ENCODE assay signal across 16 cellular contexts in the genomic region with DNA sequence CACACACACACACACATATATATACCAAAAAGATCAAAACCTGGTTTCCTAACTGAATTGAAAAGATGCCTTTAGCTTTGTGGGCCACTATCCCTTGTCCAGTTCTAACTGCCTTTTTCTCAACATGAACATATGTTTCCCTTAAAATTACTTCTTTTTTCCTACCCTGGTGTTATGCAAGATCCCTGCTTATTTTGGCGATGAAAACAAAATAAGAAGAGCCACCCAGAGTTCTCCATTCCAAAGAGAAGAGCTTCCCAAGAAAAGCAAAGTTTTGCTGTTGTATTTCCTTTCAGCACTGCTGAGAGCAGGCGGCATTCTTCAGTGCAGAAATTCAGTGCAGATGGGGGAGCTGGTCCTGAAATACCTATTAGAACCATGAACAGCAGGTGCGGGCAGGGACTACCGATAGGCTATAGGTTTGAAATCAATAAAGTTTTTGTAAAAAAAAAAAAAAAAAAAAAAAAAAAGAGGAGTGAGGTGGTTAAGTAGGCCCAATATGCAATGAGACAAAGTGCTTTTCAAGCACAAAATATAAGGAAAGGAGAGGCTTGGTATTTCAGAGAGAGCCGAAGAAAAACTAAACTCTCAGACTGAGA.
A peak's percentile ranks its signal among the peaks of the same experiment; 100 is the strongest.
DNase-seq lines count a peak whose midpoint lies in the region; ATAC-seq, FAIRE-seq and TF ChIP-seq lines count a peak whose summit lies in the region.
"Had no signal": no experiment of that assay in that cellular context is flagged by ENCODE, and none has a peak within 500 bp of the region (broad histone marks: within the 10 kb centered on the region; RNA-seq: fewer than 3 reads in every experiment).

No MANE protein-coding gene starts in this region.

- no peak overlapping the region for H3K18ac ChIP-seq in mesendoderm (ENCODE audit: low read length)

- H3K4me1 ChIP-seq in HepG2 (ENCODE audit: insufficient read depth, low read length) (no peaks in the 10 kb centered on the region), right lobe of liver (no peaks in the 10 kb centered on the region), mesendoderm (ENCODE audit: control insufficient read depth, low read depth, low read length) (no peaks in the 10 kb centered on the region)
- H3K4me1 ChIP-seq: uterus had no signal

- no peak overlapping the region for H3K56ac ChIP-seq in mesendoderm (ENCODE audit: low read length)

- WGBS in HepG2 (ENCODE audit: low lambda C conversion rate): 59% methylated on average over 5 of the region's 5 CpGs
- 89% methylated on average over 5 of the region's 5 CpGs for WGBS in right lobe of liver (ENCODE audit: insufficient coverage, low coverage, low lambda C conversion rate, missing lambda C conversion rate)
- WGBS in mesendoderm (ENCODE audit: extremely low coverage, insufficient coverage, low lambda C conversion rate): no CpG with 5 or more reads among the region's 5 CpGs

- H2AK5ac ChIP-seq in mesendoderm (ENCODE audit: low read length): no peak overlapping the region

- TF ChIP-seq CTCF in HepG2 (CRISPR knock-in tag; IDR thresholded peaks at IDR 0.05) (no peak), right lobe of liver (IDR thresholded peaks at IDR 0.05) (no peak), choroid plexus epithelial cell (conservative IDR thresholded peaks at IDR 0.05; ENCODE audit: low read depth, low read length) (no peak)

- TF ChIP-seq POLR2A in HepG2 (IDR thresholded peaks at IDR 0.05; ENCODE audit: insufficient read depth in 1 of 2, low read depth in 2 of 2, low read length in 2 of 2) (no peak), right lobe of liver (IDR thresholded peaks at IDR 0.05) (no peak)

- no peaks in the 10 kb centered on the region for H3K27me3 ChIP-seq in HepG2 (ENCODE audit: control insufficient read depth in 1 of 2, insufficient read depth in 2 of 2, low read length in 2 of 2)
- no peaks in the 10 kb centered on the region for H3K27me3 ChIP-seq in right lobe of liver
- no peaks in the 10 kb centered on the region for H3K27me3 ChIP-seq in mesendoderm (ENCODE audit: insufficient read depth, low read length, poor library complexity)
- H3K27me3 ChIP-seq: esophagus muscularis mucosa, spleen, uterus had no signal

- intact Hi-C loops in HepG2 (cut with micrococcal nuclease; ENCODE audit: unreplicated experiment): no loop called here
- intact Hi-C loops in right lobe of liver (cut with DNase I): no loop called here

- no peaks in the 10 kb centered on the region for H4K20me1 ChIP-seq in HepG2 (ENCODE audit: insufficient read depth, low read length)

- no peak overlapping the region for H2AFZ ChIP-seq in HepG2 (ENCODE audit: low read length)
- H2AFZ ChIP-seq: PC-9 had no signal

- CTCF ChIA-PET in HepG2 (lab: Yijun Ruan, JAX; ENCODE audit: low intra/inter-chr PET ratio, low total read pairs): no interaction called here

- ATAC-seq in HepG2 (no peak), right lobe of liver (no peak), GM19467 (IDR thresholded peaks at IDR 0.05; ENCODE audit: unreplicated experiment) (no peak)

- H3K9me3 ChIP-seq in HepG2 (ENCODE audit: low read length) (no peaks in the 10 kb centered on the region), right lobe of liver (no peaks in the 10 kb centered on the region)
- H3K9me3 ChIP-seq: uterus had no signal

- no peak for TF ChIP-seq EP300 in HepG2 (IDR thresholded peaks at IDR 0.05; ENCODE audit: low read depth in 2 of 2, low read length in 2 of 2)
- no peak for TF ChIP-seq EP300 in HepG2 (CRISPR knock-in tag; IDR thresholded peaks at IDR 0.05; ENCODE audit: borderline replicate concordance)

- H3K27ac ChIP-seq in HepG2 (ENCODE audit: extremely low read length, insufficient read depth, low read length) (no peak overlapping the region), right lobe of liver (no peak overlapping the region), mesendoderm (ENCODE audit: low read depth, low read length) (no peak overlapping the region)
- H3K27ac ChIP-seq: esophagus muscularis mucosa, PC-9, spleen, uterus had no signal

- H3K23ac ChIP-seq in mesendoderm (ENCODE audit: low read length): no peak overlapping the region

- no peak overlapping the region for H3K4ac ChIP-seq in mesendoderm (ENCODE audit: low read depth, low read length)

- H3K4me3 ChIP-seq in HepG2 (replicated peaks in 1 of 3; ENCODE audit: insufficient read depth in 1 of 3, low read depth in 2 of 3, low read length in 3 of 3) (no peak overlapping the region), right lobe of liver (no peak overlapping the region), choroid plexus epithelial cell (ENCODE audit: low read depth, low read length) (no peak overlapping the region), mesendoderm (ENCODE audit: low read length) (no peak overlapping the region)
- H3K4me3 ChIP-seq: esophagus muscularis mucosa, PC-9, spleen, uterus had no signal

- no peak for TF ChIP-seq RAD21 in HepG2 (CRISPR knock-in tag; IDR thresholded peaks at IDR 0.05)

- no peak overlapping the region for H2BK5ac ChIP-seq in mesendoderm (ENCODE audit: low read length)

- H3K79me2 ChIP-seq in HepG2 (ENCODE audit: insufficient read depth, low read length) (peaks cover 3% of the 10 kb centered on the region), mesendoderm (ENCODE audit: control insufficient read depth, insufficient read depth, low read length) (no peaks in the 10 kb centered on the region)

- POLR2A ChIA-PET in HepG2 (lab: Yijun Ruan, JAX): no interaction called here

- no peaks in the 10 kb centered on the region for H3K36me3 ChIP-seq in HepG2 (replicated peaks in 1 of 2; ENCODE audit: control insufficient read depth in 1 of 2, insufficient read depth in 2 of 2, low read length in 2 of 2)
- no peaks in the 10 kb centered on the region for H3K36me3 ChIP-seq in right lobe of liver
- H3K36me3 ChIP-seq in mesendoderm (ENCODE audit: control insufficient read depth, insufficient read depth, low read length): no peaks in the 10 kb centered on the region
- H3K36me3 ChIP-seq: esophagus muscularis mucosa, uterus had no signal

- H3K4me2 ChIP-seq in HepG2 (ENCODE audit: low read depth, low read length) (no peak overlapping the region), mesendoderm (ENCODE audit: low read length) (no peak overlapping the region)
- H3K4me2 ChIP-seq: PC-9 had no signal

- FAIRE-seq in HepG2 (lab: Jason Lieb, UNC): no peak
- FAIRE-seq: GM19239, H1, keratinocyte had no signal

- no peak overlapping the region for H4K8ac ChIP-seq in mesendoderm (ENCODE audit: low read depth, low read length)

- no peak overlapping the region for H2BK120ac ChIP-seq in mesendoderm (ENCODE audit: low read depth, low read length)

- no peak overlapping the region for H2BK15ac ChIP-seq in mesendoderm (replicated peaks; ENCODE audit: low read depth)

- in situ Hi-C loops in HepG2 (cut with HindIII; ENCODE audit: extremely low pct_ligation_motif_present, low pct_unique_long_range_greater_than_20kb): no loop called here

- no peak overlapping the region for H3K9ac ChIP-seq in HepG2 (ENCODE audit: insufficient read depth, low read depth, low read length)
- no peak overlapping the region for H3K9ac ChIP-seq in mesendoderm (ENCODE audit: low read length)

- BruUV-seq in HepG2 (replicated peaks; lab: Mats Ljungman, UMichigan): no TSS peak

- H4K5ac ChIP-seq in mesendoderm (ENCODE audit: low read length): no peak overlapping the region

- DNase-seq in HepG2 (ENCODE audit: low spot score) (no peak), right lobe of liver (no peak), choroid plexus epithelial cell (ENCODE audit: low read depth) (peak; percentile 59), left kidney (ENCODE audit: low read depth, low spot score) (peak; percentile 5), NCI-H510A treated with DMSO at 0.1 percent for 48 hours (lab: John Stamatoyannopoulos, UW) (no peak), ecto neural progenitor cell (ENCODE audit: low spot score) (no peak), mesendoderm (no peak)
- DNase-seq: caudate nucleus, PC-9, spleen, uterus had no signal

- H3K79me1 ChIP-seq in mesendoderm (ENCODE audit: low read length): no peaks in the 10 kb centered on the region

TF ChIP-seq in HepG2, 621 proteins besides CTCF, POLR2A, EP300 and RAD21 (continues in another document):
- TF ChIP-seq ZNF747 (CRISPR knock-in tag; IDR thresholded peaks at IDR 0.05; ENCODE audit: borderline replicate concordance) (no peak), ZNF841 (CRISPR knock-in tag; IDR thresholded peaks at IDR 0.05; ENCODE audit: borderline replicate concordance) (no peak), CHD4 (IDR thresholded peaks at IDR 0.05; ENCODE audit: borderline replicate concordance, low read length) (peak; percentile 26; the same call in 1 of the 2 replicates), REPIN1 (CRISPR knock-in tag; IDR thresholded peaks at IDR 0.05; ENCODE audit: borderline replicate concordance, low read depth) (no peak), ZNF879 (CRISPR knock-in tag; IDR thresholded peaks at IDR 0.05) (no peak)
- TF ChIP-seq, protein P1, sequence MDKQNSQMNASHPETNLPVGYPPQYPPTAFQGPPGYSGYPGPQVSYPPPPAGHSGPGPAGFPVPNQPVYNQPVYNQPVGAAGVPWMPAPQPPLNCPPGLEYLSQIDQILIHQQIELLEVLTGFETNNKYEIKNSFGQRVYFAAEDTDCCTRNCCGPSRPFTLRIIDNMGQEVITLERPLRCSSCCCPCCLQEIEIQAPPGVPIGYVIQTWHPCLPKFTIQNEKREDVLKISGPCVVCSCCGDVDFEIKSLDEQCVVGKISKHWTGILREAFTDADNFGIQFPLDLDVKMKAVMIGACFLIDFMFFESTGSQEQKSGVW (CRISPR knock-in tag; IDR thresholded peaks at IDR 0.05; ENCODE audit: borderline replicate concordance): no peak
- TF ChIP-seq, protein P2, sequence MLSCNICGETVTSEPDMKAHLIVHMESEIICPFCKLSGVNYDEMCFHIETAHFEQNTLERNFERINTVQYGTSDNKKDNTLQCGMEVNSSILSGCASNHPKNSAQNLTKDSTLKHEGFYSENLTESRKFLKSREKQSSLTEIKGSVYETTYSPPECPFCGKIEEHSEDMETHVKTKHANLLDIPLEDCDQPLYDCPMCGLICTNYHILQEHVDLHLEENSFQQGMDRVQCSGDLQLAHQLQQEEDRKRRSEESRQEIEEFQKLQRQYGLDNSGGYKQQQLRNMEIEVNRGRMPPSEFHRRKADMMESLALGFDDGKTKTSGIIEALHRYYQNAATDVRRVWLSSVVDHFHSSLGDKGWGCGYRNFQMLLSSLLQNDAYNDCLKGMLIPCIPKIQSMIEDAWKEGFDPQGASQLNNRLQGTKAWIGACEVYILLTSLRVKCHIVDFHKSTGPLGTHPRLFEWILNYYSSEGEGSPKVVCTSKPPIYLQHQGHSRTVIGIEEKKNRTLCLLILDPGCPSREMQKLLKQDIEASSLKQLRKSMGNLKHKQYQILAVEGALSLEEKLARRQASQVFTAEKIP (CRISPR knock-in tag; IDR thresholded peaks at IDR 0.05; ENCODE audit: borderline replicate concordance): no peak

Comparison
In these comparisons a context has a peak if more than half of its experiments do, and no peak if none do; other contexts are left out.
1. DNase-seq: peak in choroid plexus epithelial cell (single experiment) and left kidney (single experiment); none in HepG2 (single experiment), right lobe of liver (0 of 3), NCI-H510A treated with DMSO at 0.1 percent for 48 hours (single experiment), ecto neural progenitor cell (single experiment) and mesendoderm (single experiment).